ENCODE assay signal across 1 cellular context in the genomic region with DNA sequence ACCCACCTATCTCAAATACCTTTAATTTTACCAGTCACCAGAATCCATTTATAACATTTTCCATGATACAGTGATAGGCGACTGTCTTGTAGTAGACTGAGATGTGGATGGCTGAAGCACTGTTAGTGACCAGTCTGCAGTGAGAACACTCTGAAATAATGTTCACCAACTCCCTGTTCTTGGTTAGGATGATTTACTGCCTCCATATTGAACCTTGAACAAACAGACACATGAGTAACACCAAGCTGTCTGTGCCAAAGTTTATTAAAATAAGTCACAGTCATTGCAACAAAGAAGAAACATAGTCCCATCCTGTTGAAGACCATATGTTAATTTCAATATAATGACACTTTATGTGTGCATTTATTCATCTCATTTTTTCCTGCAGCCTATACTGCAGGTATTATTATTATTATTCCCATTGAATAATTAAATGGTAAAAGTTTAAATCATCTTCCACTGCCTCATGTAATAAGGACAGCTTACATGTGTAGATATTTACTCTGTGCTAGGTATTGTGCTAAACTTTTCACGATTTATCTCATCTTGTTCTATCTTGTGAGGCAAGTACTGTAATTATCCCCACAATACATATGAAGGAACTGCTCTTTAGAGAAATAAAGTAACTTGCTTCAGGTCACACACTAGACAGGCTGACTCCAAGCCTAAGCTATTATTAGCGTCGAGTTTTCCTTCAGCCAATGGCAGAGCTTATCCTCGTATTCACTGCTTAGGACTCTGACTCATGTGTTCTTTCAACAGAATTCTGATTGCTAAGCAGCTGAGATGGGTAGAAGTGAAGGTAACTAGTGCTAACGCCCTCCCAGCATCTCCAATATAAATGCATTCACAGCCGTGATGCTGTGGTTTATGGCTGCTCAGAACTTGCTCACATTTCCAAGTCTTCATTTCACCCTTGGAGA.
TF ChIP-seq lines count a peak whose summit lies in the region.

No MANE protein-coding gene starts in this region.

TF ChIP-seq in IMR-90, 13 proteins besides CTCF, POLR2A, EP300 and RAD21 (continued from another document):
- TF ChIP-seq, protein P1, sequence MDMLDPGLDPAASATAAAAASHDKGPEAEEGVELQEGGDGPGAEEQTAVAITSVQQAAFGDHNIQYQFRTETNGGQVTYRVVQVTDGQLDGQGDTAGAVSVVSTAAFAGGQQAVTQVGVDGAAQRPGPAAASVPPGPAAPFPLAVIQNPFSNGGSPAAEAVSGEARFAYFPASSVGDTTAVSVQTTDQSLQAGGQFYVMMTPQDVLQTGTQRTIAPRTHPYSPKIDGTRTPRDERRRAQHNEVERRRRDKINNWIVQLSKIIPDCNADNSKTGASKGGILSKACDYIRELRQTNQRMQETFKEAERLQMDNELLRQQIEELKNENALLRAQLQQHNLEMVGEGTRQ (IDR thresholded peaks at IDR 0.05; ENCODE audit: low read depth, low read length) = no peak
- TF ChIP-seq MXI1 (IDR thresholded peaks at IDR 0.05; ENCODE audit: borderline replicate concordance, low read depth, low read length) = no peak
- TF ChIP-seq, protein P2, sequence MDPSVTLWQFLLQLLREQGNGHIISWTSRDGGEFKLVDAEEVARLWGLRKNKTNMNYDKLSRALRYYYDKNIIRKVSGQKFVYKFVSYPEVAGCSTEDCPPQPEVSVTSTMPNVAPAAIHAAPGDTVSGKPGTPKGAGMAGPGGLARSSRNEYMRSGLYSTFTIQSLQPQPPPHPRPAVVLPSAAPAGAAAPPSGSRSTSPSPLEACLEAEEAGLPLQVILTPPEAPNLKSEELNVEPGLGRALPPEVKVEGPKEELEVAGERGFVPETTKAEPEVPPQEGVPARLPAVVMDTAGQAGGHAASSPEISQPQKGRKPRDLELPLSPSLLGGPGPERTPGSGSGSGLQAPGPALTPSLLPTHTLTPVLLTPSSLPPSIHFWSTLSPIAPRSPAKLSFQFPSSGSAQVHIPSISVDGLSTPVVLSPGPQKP (IDR thresholded peaks at IDR 0.05; ENCODE audit: borderline replicate concordance, low read depth, low read length) = no peak
- no peak for TF ChIP-seq SMC3 (IDR thresholded peaks at IDR 0.05; ENCODE audit: low read depth, low read length)
- no peak for TF ChIP-seq FOS (IDR thresholded peaks at IDR 0.05; ENCODE audit: low read depth, low read length)
- TF ChIP-seq RFX5 (IDR thresholded peaks at IDR 0.05; ENCODE audit: low read depth, low read length) = no peak
TF ChIP-seq in IMR-90: peak in this region for 0.
